In genomic region chr10:11724938-11725776, GRCh38 we compare ENCODE assay signal across 8 cellular contexts. TPM values are rescaled to one million over a fixed set of nuclear protein-coding genes. Genes with fewer than 3 reads are reported as not detected.
DNase-seq lines count a peak whose midpoint lies in the region; ATAC-seq and TF ChIP-seq lines count a peak whose summit lies in the region.

No MANE protein-coding gene starts in this region.

- H3K36me3 Mint-ChIP-seq in activated CD8-positive, alpha-beta memory T cell treated with anti-CD3 and anti-CD28 coated beads, Interleukin-2, amount 10 ng/mL, durations not matched to agents 7 days and 5 days = no peaks in the 10 kb centered on the region

- H3K9me3 Mint-ChIP-seq in activated CD8-positive, alpha-beta memory T cell treated with anti-CD3 and anti-CD28 coated beads, Interleukin-2, amount 10 ng/mL, durations not matched to agents 7 days and 5 days (ENCODE audit: low read depth) = no peaks in the 10 kb centered on the region
- H3K9me3 Mint-ChIP-seq in stimulated activated naive CD8-positive, alpha-beta T cell treated with anti-CD3 and anti-CD28 coated beads, Interleukin-15, amount 100 ng/mL, for 72 hours = peaks cover 12 to 24% of the 10 kb centered on the region in 2 donors

- CTCF ChIA-PET in activated CD8-positive, alpha-beta memory T cell treated with anti-CD3 and anti-CD28 coated beads, Interleukin-2, amount 10 ng/mL, durations not matched to agents 7 days and 5 days (lab: Charles Lee) = interaction anchor here (0.7 to 1.6 kb wide), 6 partner anchors 30 to 211 kb away, joined by 3 to 14 read pairs (median 6); no protein-coding TSS in a partner anchor

- in situ Hi-C loops in HAP-1 (cut with MboI; ENCODE audit: low sequenced_read_pairs) = loop anchor here (10.0 kb wide), 1 partner anchor 210 kb away; no protein-coding TSS in a partner anchor

- H3K36me3 ChIP-seq in HAP-1 (replicated peaks) = no peaks in the 10 kb centered on the region
- H3K36me3 ChIP-seq in body of pancreas (replicated peaks in 1 of 2; ENCODE audit: insufficient read depth in 1 of 2, low read depth in 2 of 2) = no peaks in the 10 kb centered on the region

- H3K27ac Mint-ChIP-seq in activated CD8-positive, alpha-beta memory T cell treated with anti-CD3 and anti-CD28 coated beads, Interleukin-2, amount 10 ng/mL, durations not matched to agents 7 days and 5 days = no peak overlapping the region
- peak overlapping the region; percentile 30 to 40 for H3K27ac Mint-ChIP-seq in stimulated activated naive CD8-positive, alpha-beta T cell treated with anti-CD3 and anti-CD28 coated beads, Interleukin-15, amount 100 ng/mL, for 72 hours

- no peaks in the 10 kb centered on the region for H3K4me1 ChIP-seq in HAP-1
- H3K4me1 ChIP-seq in body of pancreas = no peaks in the 10 kb centered on the region

- H3K27me3 ChIP-seq in HAP-1 (ENCODE audit: low read depth) (no peaks in the 10 kb centered on the region), body of pancreas (no peaks in the 10 kb centered on the region)

- no peak for TF ChIP-seq POLR2A in body of pancreas (IDR thresholded peaks at IDR 0.05)

- intact Hi-C loops in body of pancreas (cut with DNase I) = loop anchor here (10.0 kb wide), 1 partner anchor 210 kb away; no protein-coding TSS in a partner anchor

- H3K4me1 Mint-ChIP-seq in activated CD8-positive, alpha-beta memory T cell treated with anti-CD3 and anti-CD28 coated beads, Interleukin-2, amount 10 ng/mL, durations not matched to agents 7 days and 5 days = peaks cover 1% of the 10 kb centered on the region
- peaks cover 7% of the 10 kb centered on the region for H3K4me1 Mint-ChIP-seq in stimulated activated naive CD8-positive, alpha-beta T cell treated with anti-CD3 and anti-CD28 coated beads, Interleukin-15, amount 100 ng/mL, for 72 hours

- ATAC-seq in activated CD8-positive, alpha-beta memory T cell treated with anti-CD3 and anti-CD28 coated beads, Interleukin-2, amount 10 ng/mL, durations not matched to agents 7 days and 5 days = peak; percentile 51
- peak; percentile 59 for ATAC-seq in body of pancreas
- peak; percentile 89 for ATAC-seq in stimulated activated naive CD8-positive, alpha-beta T cell treated with anti-CD3 and anti-CD28 coated beads, Interleukin-15, amount 100 ng/mL, for 72 hours

- no peak overlapping the region for H3K4me3 Mint-ChIP-seq in activated CD8-positive, alpha-beta memory T cell treated with anti-CD3 and anti-CD28 coated beads, Interleukin-2, amount 10 ng/mL, durations not matched to agents 7 days and 5 days
- no peak overlapping the region for H3K4me3 Mint-ChIP-seq in stimulated activated naive CD8-positive, alpha-beta T cell treated with anti-CD3 and anti-CD28 coated beads, Interleukin-15, amount 100 ng/mL, for 72 hours

- DNase-seq in activated CD8-positive, alpha-beta memory T cell treated with anti-CD3 and anti-CD28 coated beads, Interleukin-2, amount 10 ng/mL, durations not matched to agents 7 days and 5 days = no peak
- no peak for DNase-seq in activated CD8-positive, alpha-beta memory T cell treated with anti-CD3 and anti-CD28 coated beads, Interleukin-2, amount 50 U/mL, for 4 hours
- DNase-seq in HAP-1 (ENCODE audit: low spot score in 2 of 2) = peak; percentile 18 to 61
- peak; percentile 52 for DNase-seq in NCI-H2227 treated with DMSO at 0.1 percent for 48 hours (lab: John Stamatoyannopoulos, UW)
- peak in 1 of 4 donors; percentile 42 for DNase-seq in body of pancreas
- peak; percentile 82 for DNase-seq in inferior parietal cortex (ENCODE audit: extremely low spot score)
- DNase-seq in stimulated activated naive CD8-positive, alpha-beta T cell treated with anti-CD3 and anti-CD28 coated beads, Interleukin-15, amount 100 ng/mL, for 72 hours = peak in 1 of 2 donors; percentile 16
- no peak for DNase-seq in NCI-H226

- TF ChIP-seq CTCF in body of pancreas (IDR thresholded peaks at IDR 0.05) = peak; percentile 6 to 80 (median 67)

- H3K4me3 ChIP-seq in HAP-1 = no peak overlapping the region
- H3K4me3 ChIP-seq in body of pancreas = no peak overlapping the region

- H3K9me3 ChIP-seq in HAP-1 (0 out of 2 replicates have a peak, but pooled peaks cover 2% of the 10 kb centered on the region), body of pancreas (peaks cover 0 to 5% (median 0%) of the 10 kb centered on the region in 3 donors)

- peaks cover 41% of the 10 kb centered on the region for H3K27me3 Mint-ChIP-seq in activated CD8-positive, alpha-beta memory T cell treated with anti-CD3 and anti-CD28 coated beads, Interleukin-2, amount 10 ng/mL, durations not matched to agents 7 days and 5 days
- peaks cover 54% of the 10 kb centered on the region for H3K27me3 Mint-ChIP-seq in stimulated activated naive CD8-positive, alpha-beta T cell treated with anti-CD3 and anti-CD28 coated beads, Interleukin-15, amount 100 ng/mL, for 72 hours

- H3K27ac ChIP-seq in body of pancreas = peak overlapping the region; percentile 32 to 64 (median 56)

- 51 to 54% methylated on average over 20 of the region's 20 CpGs for WGBS in body of pancreas, 2 donors

RNA-seq across cellular contexts. Expression of gene ECHDC3, which starts 17.0 kb away (rescaled TPM):
- under 1 TPM in 1 of 2 experiments, not detected in 1; 0.16 TPM for total RNA-seq in activated CD8-positive, alpha-beta memory T cell treated with anti-CD3 and anti-CD28 coated beads, Interleukin-2, amount 10 ng/mL, durations not matched to agents 7 days and 5 days
- total RNA-seq in body of pancreas = 100 to 1,000 TPM in 1 of 2 donors, 10 to 100 TPM in 1; 24.1 to 153 TPM

Comparison
In these comparisons a context has a peak if more than half of its experiments do, and no peak if none do; other contexts are left out.
1. DNase-seq: peak in HAP-1 (2 of 2), NCI-H2227 treated with DMSO at 0.1 percent for 48 hours (single experiment) and inferior parietal cortex (single experiment); none in activated CD8-positive, alpha-beta memory T cell treated with anti-CD3 and anti-CD28 coated beads, Interleukin-2, amount 10 ng/mL, durations not matched to agents 7 days and 5 days (single experiment), activated CD8-positive, alpha-beta memory T cell treated with anti-CD3 and anti-CD28 coated beads, Interleukin-2, amount 50 U/mL, for 4 hours (single experiment) and NCI-H226 (single experiment).
2. RNA of gene ECHDC3, which starts 17.0 kb away (total RNA-seq): 24.1 to 153 TPM in body of pancreas; 0.16 TPM in activated CD8-positive, alpha-beta memory T cell treated with anti-CD3 and anti-CD28 coated beads, Interleukin-2, amount 10 ng/mL, durations not matched to agents 7 days and 5 days; every median in the first group is over 10 times any median in the second.
3. Peak in every context shown above with its lines, with median percentiles within 50 percentile points of each other: ATAC-seq.